Comparison of ENCODE assay signal across 25 cellular contexts in genomic region chr11:65280646-65281045, GRCh38. TPM values are rescaled to one million over a fixed set of nuclear protein-coding genes. Genes with fewer than 3 reads are reported as not detected.
DNase-seq lines count a peak whose midpoint lies in the region; ATAC-seq, FAIRE-seq and TF ChIP-seq lines count a peak whose summit lies in the region.
"Had no signal": no experiment of that assay in that cellular context is flagged by ENCODE, and none has a peak within 500 bp of the region (broad histone marks: within the 10 kb centered on the region; RNA-seq: fewer than 3 reads in every experiment).

No MANE protein-coding gene starts in this region.

- no peak for DNase-seq in activated T-cell treated with anti-CD3 and anti-CD28 coated beads, Interleukin-2, amount 50 U/mL, for 24 hours
- no peak for DNase-seq in activated T-cell treated with anti-CD3 and anti-CD28 coated beads for 4 hours
- DNase-seq in bronchial epithelial cell (ENCODE audit: low read depth): no peak
- no peak for DNase-seq in lower lobe of right lung
- DNase-seq in upper lobe of left lung: no peak
- DNase-seq in BE2C: no peak
- no peak for DNase-seq in ovary
- DNase-seq: activated CD4-positive, alpha-beta memory T cell treated with anti-CD3 and anti-CD28 coated beads, Interleukin-2, amount 10 ng/mL, durations not matched to agents 7 days and 5 days; amygdala; CD8-positive, alpha-beta T cell; cortex of kidney; EL; immature natural killer cell; Karpas-422; NCI-H2171 treated with DMSO at 0.1 percent for 48 hours; NCI-H82; RPMI8226; stimulated activated CD4-positive, alpha-beta T cell treated with anti-CD3 and anti-CD28 coated beads, Interleukin-4, amount 100 ng/mL, for 4 hours; T-helper 1 cell; WERI-Rb-1 had no signal

- FAIRE-seq in bronchial epithelial cell (lab: Jason Lieb, UNC): peak; percentile 13
- FAIRE-seq: A204.1 had no signal

- TF ChIP-seq POLR2A in upper lobe of left lung (IDR thresholded peaks at IDR 0.05): no peak
- no peak for TF ChIP-seq POLR2A in ovary (IDR thresholded peaks at IDR 0.05)

- TF ChIP-seq CTCF in bronchial epithelial cell (IDR thresholded peaks at IDR 0.05; ENCODE audit: insufficient read depth, low read length, severe bottlenecking) (no peak), lower lobe of right lung (IDR thresholded peaks at IDR 0.05) (no peak), upper lobe of left lung (IDR thresholded peaks at IDR 0.05) (no peak), BE2C (IDR thresholded peaks at IDR 0.05; ENCODE audit: low read depth, low read length) (no peak), ovary (IDR thresholded peaks at IDR 0.05) (no peak)

- H3K4me1 ChIP-seq in lower lobe of right lung (peaks cover 23% of the 10 kb centered on the region), upper lobe of left lung (peaks cover 8 to 18% (median 15%) of the 10 kb centered on the region in 4 donors), BE2C (no peaks in the 10 kb centered on the region), ovary (ENCODE audit: insufficient read depth) (no peaks in the 10 kb centered on the region)

- no peaks in the 10 kb centered on the region for H3K27me3 Mint-ChIP-seq in activated T-cell treated with anti-CD3 and anti-CD28 coated beads, Interleukin-2, amount 50 U/mL, for 24 hours
- H3K27me3 Mint-ChIP-seq: activated CD4-positive, alpha-beta memory T cell treated with anti-CD3 and anti-CD28 coated beads, Interleukin-2, amount 10 ng/mL, durations not matched to agents 7 days and 5 days had no signal

- no peak for ATAC-seq in lower lobe of right lung
- ATAC-seq in upper lobe of left lung (ENCODE audit: low FRiP score in 2 of 2): no peak
- ATAC-seq in HG02763 (IDR thresholded peaks at IDR 0.05; ENCODE audit: unreplicated experiment): no peak
- ATAC-seq: CD8-positive, alpha-beta T cell had no signal

- TF ChIP-seq EP300 in upper lobe of left lung (IDR thresholded peaks at IDR 0.05): no peak
- no peak for TF ChIP-seq EP300 in ovary (IDR thresholded peaks at IDR 0.05)

- H3K9me3 ChIP-seq in lower lobe of right lung (no peaks in the 10 kb centered on the region), upper lobe of left lung (no peaks in the 10 kb centered on the region), BE2C (no peaks in the 10 kb centered on the region), ovary (no peaks in the 10 kb centered on the region)
- H3K9me3 ChIP-seq: tibial nerve had no signal

- WGBS in upper lobe of left lung, 2 donors: 61 to 84% methylated on average over 2 to 4 of the region's 4 CpGs
- WGBS in ovary, 3 donors: 78 to 88% (median 83%) methylated on average over 4 of the region's 4 CpGs

- H3K9me3 Mint-ChIP-seq in activated T-cell treated with anti-CD3 and anti-CD28 coated beads, Interleukin-2, amount 50 U/mL, for 24 hours: no peaks in the 10 kb centered on the region
- H3K9me3 Mint-ChIP-seq: activated CD4-positive, alpha-beta memory T cell treated with anti-CD3 and anti-CD28 coated beads, Interleukin-2, amount 10 ng/mL, durations not matched to agents 7 days and 5 days; activated T-helper 2 cell treated with anti-CD3 and anti-CD28 coated beads, Interferon-gamma antibody, Interleukin-2, Interleukin-4, amounts not matched to agents 10 μg/mL and 5 μg/mL and 100 μg/mL, durations not matched to agents 14 hours and 24 hours and 36 hours; CD8-positive, alpha-beta T cell; immature natural killer cell; mesothelial cell of epicardium had no signal

- no peak overlapping the region for H3K4me3 Mint-ChIP-seq in activated T-cell treated with anti-CD3 and anti-CD28 coated beads, Interleukin-2, amount 50 U/mL, for 24 hours
- H3K4me3 Mint-ChIP-seq: activated CD4-positive, alpha-beta memory T cell treated with anti-CD3 and anti-CD28 coated beads, Interleukin-2, amount 10 ng/mL, durations not matched to agents 7 days and 5 days; CD8-positive, alpha-beta T cell; immature natural killer cell; mesothelial cell of epicardium had no signal

- H3K4me1 Mint-ChIP-seq in activated T-cell treated with anti-CD3 and anti-CD28 coated beads, Interleukin-2, amount 50 U/mL, for 24 hours (ENCODE audit: low read depth): peaks cover 24% of the 10 kb centered on the region
- H3K4me1 Mint-ChIP-seq: immature natural killer cell had no signal

- intact Hi-C loops in lower lobe of right lung (cut with DNase I): no loop called here
- intact Hi-C loops in ovary (cut with DNase I): no loop called here

- H3K27me3 ChIP-seq in bronchial epithelial cell (ENCODE audit: control insufficient read depth, insufficient read depth, low read length) (no peaks in the 10 kb centered on the region), lower lobe of right lung (ENCODE audit: low read depth) (no peaks in the 10 kb centered on the region), upper lobe of left lung (no peaks in the 10 kb centered on the region), BE2C (no peaks in the 10 kb centered on the region), ovary (no peaks in the 10 kb centered on the region)
- H3K27me3 ChIP-seq: tibial nerve had no signal

- no peak overlapping the region for H3K4me3 ChIP-seq in bronchial epithelial cell (ENCODE audit: low read depth, low read length)
- H3K4me3 ChIP-seq in lower lobe of right lung: no peak overlapping the region
- H3K4me3 ChIP-seq in upper lobe of left lung: no peak overlapping the region
- no peak overlapping the region for H3K4me3 ChIP-seq in BE2C (ENCODE audit: low read depth, low read length)
- no peak overlapping the region for H3K4me3 ChIP-seq in ovary
- H3K4me3 ChIP-seq: tibial nerve had no signal

- H3K27ac ChIP-seq in lower lobe of right lung: peak overlapping the region; percentile 32
- peak overlapping the region; percentile 23 to 72 (median 60) for H3K27ac ChIP-seq in upper lobe of left lung
- H3K27ac ChIP-seq in ovary: no peak overlapping the region
- H3K27ac ChIP-seq: WERI-Rb-1 had no signal

- H3K36me3 ChIP-seq in bronchial epithelial cell (ENCODE audit: control insufficient read depth, insufficient read depth, low read length) (peaks cover 5% of the 10 kb centered on the region), lower lobe of right lung (peaks cover 49% of the 10 kb centered on the region), upper lobe of left lung (peaks cover 5 to 40% (median 21%) of the 10 kb centered on the region in 4 donors), BE2C (peaks cover 13% of the 10 kb centered on the region), ovary (no peaks in the 10 kb centered on the region)

- peaks cover 96% of the 10 kb centered on the region for H3K36me3 Mint-ChIP-seq in activated T-cell treated with anti-CD3 and anti-CD28 coated beads, Interleukin-2, amount 50 U/mL, for 24 hours (ENCODE audit: low read depth)

- H3K27ac Mint-ChIP-seq in activated T-cell treated with anti-CD3 and anti-CD28 coated beads, Interleukin-2, amount 50 U/mL, for 24 hours: peak overlapping the region; percentile 85
- H3K27ac Mint-ChIP-seq: immature natural killer cell had no signal

RNA-seq across cellular contexts. Expression of gene POLA2, which starts 18.9 kb away (rescaled TPM):
- total RNA-seq in bronchial epithelial cell (1.3 and 1.6 TPM in 2 replicates), lower lobe of right lung (8.7 TPM), upper lobe of left lung (10 to 100 TPM in 3 of 6 donors, 1 to 10 TPM in 3; 6.0 to 19.9 (median 8.7) TPM), ovary (10 to 100 TPM in 3 of 7 donors, 1 to 10 TPM in 4; 4.5 to 10.4 (median 8.6) TPM)
- polyA plus RNA-seq in BE2C (2012; ENCODE audit: insufficient read depth, insufficient read length, low read depth): 2.9 TPM
- 10 to 100 TPM in 1 of 2 donors, 1 to 10 TPM in 1; 8.6 to 13.3 TPM for polyA plus RNA-seq in ovary

RNA-seq across cellular contexts. Expression of gene CDC42EP2, which starts 34.0 kb away (rescaled TPM):
- total RNA-seq in bronchial epithelial cell: 1.9 and 2.4 TPM in 2 replicates
- total RNA-seq in lower lobe of right lung: 17.0 TPM
- 10 to 100 TPM in 5 of 6 donors, 1 to 10 TPM in 1; 7.7 to 45.2 (median 14.6) TPM for total RNA-seq in upper lobe of left lung
- 14.6 TPM for polyA plus RNA-seq in BE2C (2012; ENCODE audit: insufficient read depth, insufficient read length, low read depth)
- total RNA-seq in ovary: 10 to 100 TPM; 13.7 to 46.9 (median 20.1) TPM
- polyA plus RNA-seq in ovary: 1 to 10 TPM in 1 of 2 donors, under 1 TPM in 1; 0.48 to 8.0 TPM
- polyA plus RNA-seq: immature natural killer cell had no signal

RNA-seq across cellular contexts. Expression of gene DPF2, which starts 53.0 kb away (rescaled TPM):
- 16.8 and 18.2 TPM in 2 replicates for total RNA-seq in bronchial epithelial cell
- 45.8 TPM for total RNA-seq in lower lobe of right lung
- total RNA-seq in upper lobe of left lung: 10 to 100 TPM; 32.1 to 68.1 (median 54.7) TPM
- polyA plus RNA-seq in BE2C (2012; ENCODE audit: insufficient read depth, insufficient read length, low read depth): 59.0 TPM
- 10 to 100 TPM; 49.7 to 99.1 (median 85.4) TPM for total RNA-seq in ovary
- 10 to 100 TPM; 52.0 to 78.4 TPM for polyA plus RNA-seq in ovary

Comparison
In these comparisons a context has a peak if more than half of its experiments do, and no peak if none do; other contexts are left out.
1. H3K27ac ChIP-seq: peak in lower lobe of right lung (single experiment) and upper lobe of left lung (4 of 4); none in ovary (0 of 2).